ENCODE assay signal across 14 cellular contexts in the genomic region with DNA sequence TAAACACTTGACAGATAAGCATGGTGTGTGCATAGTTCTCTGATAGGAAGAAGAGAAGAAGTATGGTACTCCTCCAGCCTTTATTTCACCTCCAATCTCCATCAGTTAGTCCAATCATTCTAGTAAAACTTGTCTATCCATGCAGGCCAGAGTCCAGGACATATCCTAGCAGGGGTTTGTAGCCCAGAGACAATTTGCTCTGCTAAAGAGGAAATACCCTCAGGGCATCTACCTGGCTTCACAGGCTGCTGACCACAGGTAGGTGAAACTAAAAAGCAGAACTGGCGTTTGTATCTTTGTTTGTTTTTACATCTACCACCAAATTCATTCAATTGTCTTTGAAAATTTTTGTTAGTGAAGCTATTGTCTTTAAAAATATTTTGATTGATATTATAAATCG.
"Had no signal": no experiment of that assay in that cellular context is flagged by ENCODE, and none has a peak within 500 bp of the region (broad histone marks: within the 10 kb centered on the region; RNA-seq: fewer than 3 reads in every experiment).

No MANE protein-coding gene starts in this region.

- DNase-seq: activated B cell treated with CpG ODN at 0.5 μM for 24 hours; activated CD4-positive, alpha-beta memory T cell treated with anti-CD3 and anti-CD28 coated beads for 36 hours; activated CD4-positive, alpha-beta T cell treated with anti-CD3 and anti-CD28 coated beads for 4 hours; activated CD8-positive, alpha-beta memory T cell treated with anti-CD3 and anti-CD28 coated beads, Interleukin-2, amount 10 ng/mL, durations not matched to agents 7 days and 5 days; activated naive CD8-positive, alpha-beta T cell treated with anti-CD3 and anti-CD28 coated beads for 36 hours; amniotic stem cell; dermis blood vessel endothelial cell; effector memory CD4-positive, alpha-beta T cell; esophagus squamous epithelium; occipital lobe; posterior cingulate gyrus; retina; stimulated activated naive CD4-positive, alpha-beta T cell; thyroid gland had no signal

- H3K9me3 ChIP-seq: esophagus squamous epithelium, thyroid gland had no signal

- H3K4me3 ChIP-seq: esophagus squamous epithelium, thyroid gland had no signal

- H3K4me1 ChIP-seq: esophagus squamous epithelium, thyroid gland had no signal

- H3K27me3 ChIP-seq: esophagus squamous epithelium, thyroid gland had no signal

- H3K36me3 ChIP-seq: esophagus squamous epithelium, thyroid gland had no signal

- H3K27ac ChIP-seq: esophagus squamous epithelium, thyroid gland had no signal

- ATAC-seq: activated CD8-positive, alpha-beta memory T cell treated with anti-CD3 and anti-CD28 coated beads, Interleukin-2, amount 10 ng/mL, durations not matched to agents 7 days and 5 days had no signal
